Comparison of ENCODE assay signal across 10 cellular contexts in the genomic region with DNA sequence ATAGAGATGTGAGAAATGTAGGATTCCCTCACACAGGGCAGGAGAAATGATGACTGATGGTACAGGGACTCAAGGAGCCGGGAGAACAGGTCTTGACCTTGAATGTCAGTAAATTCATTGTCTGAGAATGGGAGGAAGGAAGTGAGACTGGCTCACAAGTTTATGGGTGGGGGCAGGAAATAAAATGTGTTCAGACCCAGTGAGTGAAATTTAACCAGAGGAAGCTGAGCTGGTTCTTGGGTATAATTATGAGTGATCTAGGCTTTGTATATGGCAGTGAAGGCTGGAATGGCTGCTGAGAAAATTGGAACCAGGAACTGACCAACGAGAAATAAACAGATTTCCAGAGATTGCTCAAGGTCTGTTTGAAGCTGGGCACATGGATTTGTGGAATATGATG. TPM values are rescaled to one million over a fixed set of nuclear protein-coding genes. Genes with fewer than 3 reads are reported as not detected.
DNase-seq lines count a peak whose midpoint lies in the region; ATAC-seq and TF ChIP-seq lines count a peak whose summit lies in the region.
"Had no signal": no experiment of that assay in that cellular context is flagged by ENCODE, and none has a peak within 500 bp of the region (broad histone marks: within the 10 kb centered on the region; RNA-seq: fewer than 3 reads in every experiment).

No MANE protein-coding gene starts in this region.

- TF ChIP-seq CTCF in AG04450 (IDR thresholded peaks at IDR 0.05; ENCODE audit: low read depth, low read length), result no peak
- TF ChIP-seq CTCF in IMR-90 (conservative IDR thresholded peaks at IDR 0.05; ENCODE audit: low read depth, low read length), result no peak
- no peak for TF ChIP-seq CTCF in brain microvascular endothelial cell (IDR thresholded peaks at IDR 0.05; ENCODE audit: low read depth, low read length, missing control alignments)
- TF ChIP-seq CTCF in MM.1S (IDR thresholded peaks at IDR 0.05; ENCODE audit: low read length), result no peak

- no TSS peak for BruUV-seq in IMR-90 (replicated peaks; lab: Mats Ljungman, UMichigan)

- H4K20me1 ChIP-seq in IMR-90 (ENCODE audit: insufficient read depth, low read length), result no peaks in the 10 kb centered on the region
- H4K20me1 ChIP-seq in MM.1S (ENCODE audit: insufficient read depth, low read length), result no peaks in the 10 kb centered on the region

- peak overlapping the region; percentile 85 for H4K5ac ChIP-seq in IMR-90 (ENCODE audit: low read depth, low read length)

- dilution Hi-C loops in IMR-90 (cut with HindIII; ENCODE audit: low sequenced_read_pairs, unreplicated experiment), result no loop called here

- no peaks in the 10 kb centered on the region for H3K9me2 ChIP-seq in MM.1S (replicated peaks; ENCODE audit: insufficient read depth, low read length)

- H3K9me1 ChIP-seq in IMR-90 (ENCODE audit: insufficient read depth, low read length), result peaks cover 18% of the 10 kb centered on the region

- H3F3A ChIP-seq in MM.1S (ENCODE audit: insufficient read depth, low read length), result no peaks in the 10 kb centered on the region

- peak overlapping the region; percentile 78 for H2BK20ac ChIP-seq in IMR-90 (ENCODE audit: low read depth, low read length)

- ATAC-seq in IMR-90 (ENCODE audit: low read depth), result 0 out of 2 replicates have a peak, but pooled peaks have one; percentile 7
- ATAC-seq in left lobe of liver, result peak; percentile 47
- ATAC-seq in GM19452 (IDR thresholded peaks at IDR 0.05; ENCODE audit: unreplicated experiment), result no peak

- H3K79me1 ChIP-seq in IMR-90 (ENCODE audit: low read depth in 1 of 2, low read length in 2 of 2), result peaks cover 0 to 3% of the 10 kb centered on the region in 2 experiments; a peak in 1 of 4 replicates

- no peak overlapping the region for H3K56ac ChIP-seq in IMR-90 (ENCODE audit: extremely low read depth, insufficient read depth, low read length)

- CTCF ChIA-PET in AG04450 (lab: Charles Lee), result no interaction called here
- CTCF ChIA-PET in IMR-90 (lab: Yijun Ruan, JAX), result no interaction called here

- H2AK5ac ChIP-seq in IMR-90 (ENCODE audit: low read depth, low read length), result peak overlapping the region; percentile 93

- H3K79me2 ChIP-seq in MM.1S (ENCODE audit: low read length), result no peaks in the 10 kb centered on the region

- H2AFZ ChIP-seq in IMR-90 (replicated peaks; ENCODE audit: low read length, poor library complexity) (no peak overlapping the region), MM.1S (ENCODE audit: low read length) (no peak overlapping the region)

- H2AK9ac ChIP-seq in IMR-90 (replicated peaks; ENCODE audit: low read depth, low read length, poor library complexity), result no peak overlapping the region

- no peaks in the 10 kb centered on the region for H3K27me3 ChIP-seq in AG04450 (ENCODE audit: control insufficient read depth, insufficient read depth, low read length)
- H3K27me3 ChIP-seq in IMR-90 (ENCODE audit: control insufficient read depth, insufficient read depth, low read length), result no peaks in the 10 kb centered on the region
- no peaks in the 10 kb centered on the region for H3K27me3 ChIP-seq in brain microvascular endothelial cell (replicated peaks)
- H3K27me3 ChIP-seq in MM.1S (replicated peaks; ENCODE audit: insufficient read depth, low read length), result peaks cover 36% of the 10 kb centered on the region

- H2BK15ac ChIP-seq in IMR-90 (ENCODE audit: low read depth, low read length), result peak overlapping the region; percentile 60; the same call in 2 of the 3 replicates

- peak overlapping the region; percentile 9; the same call in 1 of the 2 replicates for H3K23ac ChIP-seq in IMR-90 (ENCODE audit: low read depth, low read length)

- intact Hi-C loops in IMR-90 (cut with micrococcal nuclease), result no loop called here

- H4K8ac ChIP-seq in IMR-90 (ENCODE audit: low read depth in 2 of 2, low read length in 2 of 2), result peak overlapping the region; percentile 48 to 83

- H3K4me3 ChIP-seq in AG04450 (ENCODE audit: low read depth, low read length) (no peak overlapping the region), IMR-90 (ENCODE audit: insufficient read depth, low read depth, low read length) (no peak overlapping the region), brain microvascular endothelial cell (ENCODE audit: low read depth, low read length) (no peak overlapping the region), MM.1S (ENCODE audit: low read length) (no peak overlapping the region)

- H3K36me3 ChIP-seq in IMR-90 (ENCODE audit: control insufficient read depth, insufficient read depth, low read length) (no peaks in the 10 kb centered on the region), brain microvascular endothelial cell (replicated peaks) (no peaks in the 10 kb centered on the region), MM.1S (replicated peaks; ENCODE audit: insufficient read depth, low read length) (no peaks in the 10 kb centered on the region)

- H3K9ac ChIP-seq in IMR-90 (ENCODE audit: low read depth, low read length) (no peak overlapping the region), MM.1S (ENCODE audit: low read length) (no peak overlapping the region)

- H3K9me3 ChIP-seq in AG04450 (ENCODE audit: control insufficient read depth, insufficient read depth, low read length) (no peaks in the 10 kb centered on the region; the same call in 1 of the 2 replicates), IMR-90 (ENCODE audit: control insufficient read depth, insufficient read depth, low read length) (no peaks in the 10 kb centered on the region), MM.1S (replicated peaks; ENCODE audit: insufficient read depth, low read length) (no peaks in the 10 kb centered on the region)

- H4K91ac ChIP-seq in IMR-90 (ENCODE audit: insufficient read depth, low read depth, low read length), result peak overlapping the region; percentile 81

- H3K4ac ChIP-seq in IMR-90 (ENCODE audit: low read depth, low read length), result peak overlapping the region; percentile 86

- H3K4me2 ChIP-seq in IMR-90 (ENCODE audit: low read depth, low read length) (peak overlapping the region; percentile 25; the same call in 1 of the 2 replicates), MM.1S (ENCODE audit: low read depth, low read length) (no peak overlapping the region)

- H2BK5ac ChIP-seq in IMR-90 (ENCODE audit: low read depth, low read length, poor library complexity, severe bottlenecking), result peak overlapping the region; percentile 28

- H3K14ac ChIP-seq in IMR-90 (replicated peaks; ENCODE audit: low read depth, low read length), result peak overlapping the region; percentile 65

- no peak for TF ChIP-seq POLR2A in IMR-90 (IDR thresholded peaks at IDR 0.05; ENCODE audit: low read depth, low read length)

- in situ Hi-C loops in IMR-90 (cut with MboI; ENCODE audit: low sequenced_read_pairs) (no loop called here), brain microvascular endothelial cell (cut with HindIII; ENCODE audit: low pct_ligation_motif_present, low sequenced_read_pairs) (no loop called here)

- H3K27ac ChIP-seq in AG04450 (ENCODE audit: low read depth, low read length) (peak overlapping the region; percentile 61), IMR-90 (ENCODE audit: insufficient read depth, low read length) (peak overlapping the region; percentile 69; the same call in 1 of the 2 replicates), brain microvascular endothelial cell (no peak overlapping the region), MM.1S (ENCODE audit: low read length) (no peak overlapping the region)

- peak overlapping the region; percentile 95 for H3K18ac ChIP-seq in IMR-90 (ENCODE audit: low read depth, low read length)

- POLR2A ChIA-PET in AG04450 (lab: Yijun Ruan, JAX), result interaction anchor here (0.8 kb wide), 1 partner anchor 11 kb away, joined by 3 read pairs; no protein-coding TSS in a partner anchor
- POLR2A ChIA-PET in IMR-90 (lab: Charles Lee; ENCODE audit: unreplicated experiment), result no interaction called here

- no peak for TF ChIP-seq RAD21 in IMR-90 (IDR thresholded peaks at IDR 0.05; ENCODE audit: low read length)

- H3K4me1 ChIP-seq in IMR-90 (ENCODE audit: control insufficient read depth, insufficient read depth, low read length) (peaks cover 19% of the 10 kb centered on the region), MM.1S (ENCODE audit: low read length) (no peaks in the 10 kb centered on the region)

- DNase-seq in AG04450 (ENCODE audit: low read depth, low spot score) (no peak), IMR-90 (peak; percentile 62), brain microvascular endothelial cell (peak; percentile 31), left lobe of liver (ENCODE audit: low spot score) (no peak), AG08395 (ENCODE audit: low spot score) (no peak), MM.1S (no peak)
- no peak for DNase-seq in activated CD4-positive, CD25-positive, alpha-beta regulatory T cell (lab: John Stamatoyannopoulos, UW)
- DNase-seq: activated B cell treated with CpG ODN at 0.5 μM for 24 hours; stimulated activated CD4-positive, alpha-beta T cell treated with anti-CD3 and anti-CD28 coated beads, Interleukin-4, amount 100 ng/mL, for 24 hours had no signal

- 0% methylated on average over 1 of the region's 2 CpGs; no CpG with 5 or more reads in 1 of the 2 experiments for WGBS in IMR-90 (ENCODE audit: extremely low coverage in 2 of 2, insufficient read length in 1 of 2), 2 experiments

- H2BK120ac ChIP-seq in IMR-90 (ENCODE audit: low read depth, low read length), result peak overlapping the region; percentile 81

TF ChIP-seq in IMR-90, 13 proteins besides CTCF, POLR2A, EP300 and RAD21:
- TF ChIP-seq NFE2L2 (IDR thresholded peaks at IDR 0.05; ENCODE audit: low read depth, low read length), result no peak
- TF ChIP-seq CEBPB (IDR thresholded peaks at IDR 0.05; ENCODE audit: low read depth, low read length), result peak; percentile 66
- no peak for TF ChIP-seq RFX5 (IDR thresholded peaks at IDR 0.05; ENCODE audit: low read depth, low read length)
- TF ChIP-seq SMC3 (IDR thresholded peaks at IDR 0.05; ENCODE audit: low read depth, low read length), result no peak

RNA-seq across cellular contexts. Expression of a gene that starts 6.3 kb away (rescaled TPM):
- polyA plus RNA-seq in AG04450 (2011; rRNA removed), result 0.27 and 0.37 TPM in 2 replicates
- not detected in 2 replicates for polyA minus RNA-seq in AG04450 (2011; rRNA and poly(A)+ RNA removed)
- under 0.01 TPM in 1 of 2 replicates, not detected in the other for total RNA-seq in IMR-90 (2012; rRNA removed)
- 0.26 and 0.27 TPM in 2 replicates for polyA plus RNA-seq in IMR-90 (2012; rRNA removed)
- polyA plus RNA-seq in IMR-90 (2012; cell fraction: cytosol; rRNA removed), result 0.15 and 0.22 TPM in 2 replicates
- 0.14 TPM in 1 of 2 replicates, not detected in the other for polyA plus RNA-seq in IMR-90 (2012; cell fraction: nucleus; rRNA removed; ENCODE audit: low replicate concordance)
- total RNA-seq in left lobe of liver, result 7.0 TPM
- total RNA-seq: activated B cell treated with CpG ODN at 0.5 μM for 24 hours had no signal

RNA-seq across cellular contexts. Expression of a gene that starts 36.7 kb away (rescaled TPM):
- polyA plus RNA-seq in AG04450 (2011; rRNA removed), result 125 and 151 TPM in 2 replicates
- 148 and 175 TPM in 2 replicates for polyA minus RNA-seq in AG04450 (2011; rRNA and poly(A)+ RNA removed)
- total RNA-seq in IMR-90 (2012; rRNA removed), result 93.0 and 106 TPM in 2 replicates
- 117 and 122 TPM in 2 replicates for polyA plus RNA-seq in IMR-90 (2012; rRNA removed)
- polyA plus RNA-seq in IMR-90 (2012; cell fraction: cytosol; rRNA removed), result 62.8 and 141 TPM in 2 replicates
- polyA plus RNA-seq in IMR-90 (2012; cell fraction: nucleus; rRNA removed; ENCODE audit: low replicate concordance), result 130 and 154 TPM in 2 replicates
- total RNA-seq in left lobe of liver, result 29.6 TPM
- total RNA-seq: activated B cell treated with CpG ODN at 0.5 μM for 24 hours had no signal

Comparison
In these comparisons a context has a peak if more than half of its experiments do, and no peak if none do; other contexts are left out.
1. DNase-seq: peak in IMR-90 (single experiment) and brain microvascular endothelial cell (single experiment); none in AG04450 (single experiment), left lobe of liver (single experiment), AG08395 (single experiment), MM.1S (single experiment) and activated CD4-positive, CD25-positive, alpha-beta regulatory T cell (0 of 4).
2. H3K27ac ChIP-seq: peak in AG04450 (single experiment) and IMR-90 (single experiment); none in brain microvascular endothelial cell (single experiment) and MM.1S (single experiment).